ENCODE assay signal across 16 cellular contexts in genomic region chr11:12289667-12290476, GRCh38.
DNase-seq lines count a peak whose midpoint lies in the region; ATAC-seq and TF ChIP-seq lines count a peak whose summit lies in the region.
"Had no signal": no experiment of that assay in that cellular context is flagged by ENCODE, and none has a peak within 500 bp of the region (broad histone marks: within the 10 kb centered on the region; RNA-seq: fewer than 3 reads in every experiment).

No MANE protein-coding gene starts in this region.

- no peaks in the 10 kb centered on the region for H3K9me3 Mint-ChIP-seq in activated naive CD4-positive, alpha-beta T cell treated with anti-CD3 and anti-CD28 coated beads, Interleukin-2, amount 50 U/mL, for 72 hours
- peaks cover 9% of the 10 kb centered on the region for H3K9me3 Mint-ChIP-seq in glutamatergic neuron (ENCODE audit: unreplicated experiment)
- no peaks in the 10 kb centered on the region for H3K9me3 Mint-ChIP-seq in type B pancreatic cell
- H3K9me3 Mint-ChIP-seq: CD8-positive, alpha-beta memory T cell; natural killer cell treated with Interleukin-12 subunit alpha and Interleukin-12 subunit beta and Interleukin-15 and Interleukin-18, amount 100 ng/mL, for 72 hours had no signal

- H3K27me3 Mint-ChIP-seq in glutamatergic neuron (ENCODE audit: unreplicated experiment) (peaks cover 17% of the 10 kb centered on the region), type B pancreatic cell (no peaks in the 10 kb centered on the region)
- H3K27me3 Mint-ChIP-seq: natural killer cell treated with Interleukin-12 subunit alpha and Interleukin-12 subunit beta and Interleukin-15 and Interleukin-18, amount 100 ng/mL, for 72 hours had no signal

- no peak for ATAC-seq in activated naive CD4-positive, alpha-beta T cell treated with anti-CD3 and anti-CD28 coated beads, Interleukin-2, amount 50 U/mL, for 72 hours
- ATAC-seq: natural killer cell treated with Interleukin-12 subunit alpha and Interleukin-12 subunit beta and Interleukin-15 and Interleukin-18, amount 100 ng/mL, for 72 hours had no signal

- H3K4me3 ChIP-seq in Jurkat, Clone E6-1 (ENCODE audit: low read length): no peak overlapping the region

- H3K4me1 Mint-ChIP-seq in glutamatergic neuron (ENCODE audit: low read depth, unreplicated experiment): peaks cover 23% of the 10 kb centered on the region
- H3K4me1 Mint-ChIP-seq in type B pancreatic cell (ENCODE audit: unreplicated experiment): peaks cover 10% of the 10 kb centered on the region

- no peak for DNase-seq in activated naive CD4-positive, alpha-beta T cell treated with anti-CD3 and anti-CD28 coated beads, Interleukin-2, amount 50 U/mL, for 72 hours (ENCODE audit: low spot score in 2 of 2)
- DNase-seq in activated naive CD4-positive, alpha-beta T cell (lab: John Stamatoyannopoulos, UW): no peak
- DNase-seq in Jurkat, Clone E6-1 (ENCODE audit: low read depth, low spot score): peak; percentile 58
- DNase-seq in glutamatergic neuron: no peak
- DNase-seq in type B pancreatic cell (ENCODE audit: extremely low spot score, unreplicated experiment): peak; percentile 43
- no peak for DNase-seq in putamen (ENCODE audit: low spot score)
- no peak for DNase-seq in NCI-H1436 (lab: John Stamatoyannopoulos, UW)
- DNase-seq: activated CD4-positive, alpha-beta T cell treated with anti-CD3 and anti-CD28 coated beads, Interleukin-2, amount 50 U/mL, for 48 hours; CD8-positive, alpha-beta memory T cell; DMS79; foreskin melanocyte; Kasumi-1; kidney glomerular epithelial cell; NCI-H1105 treated with DMSO at 0.1 percent for 48 hours; SW 1271 had no signal

- peak overlapping the region; percentile 13 to 26 for H3K27ac Mint-ChIP-seq in activated naive CD4-positive, alpha-beta T cell treated with anti-CD3 and anti-CD28 coated beads, Interleukin-2, amount 50 U/mL, for 72 hours
- H3K27ac Mint-ChIP-seq in glutamatergic neuron (ENCODE audit: unreplicated experiment): peak overlapping the region; percentile 82
- no peak overlapping the region for H3K27ac Mint-ChIP-seq in type B pancreatic cell
- H3K27ac Mint-ChIP-seq: natural killer cell treated with Interleukin-12 subunit alpha and Interleukin-12 subunit beta and Interleukin-15 and Interleukin-18, amount 100 ng/mL, for 72 hours had no signal

- H3K36me3 Mint-ChIP-seq in activated naive CD4-positive, alpha-beta T cell treated with anti-CD3 and anti-CD28 coated beads, Interleukin-2, amount 50 U/mL, for 72 hours: no peaks in the 10 kb centered on the region
- H3K36me3 Mint-ChIP-seq in glutamatergic neuron (ENCODE audit: unreplicated experiment): no peaks in the 10 kb centered on the region
- H3K36me3 Mint-ChIP-seq in type B pancreatic cell: no peaks in the 10 kb centered on the region
- H3K36me3 Mint-ChIP-seq: natural killer cell treated with Interleukin-12 subunit alpha and Interleukin-12 subunit beta and Interleukin-15 and Interleukin-18, amount 100 ng/mL, for 72 hours had no signal

- H3K4me3 Mint-ChIP-seq in glutamatergic neuron (ENCODE audit: unreplicated experiment): peak overlapping the region; percentile 72
- H3K4me3 Mint-ChIP-seq in type B pancreatic cell: no peak overlapping the region
- H3K4me3 Mint-ChIP-seq: CD8-positive, alpha-beta memory T cell; natural killer cell treated with Interleukin-12 subunit alpha and Interleukin-12 subunit beta and Interleukin-15 and Interleukin-18, amount 100 ng/mL, for 72 hours had no signal

- TF ChIP-seq CTCF in glutamatergic neuron (IDR thresholded peaks at IDR 0.05; ENCODE audit: partially characterized antibody, unreplicated experiment): no peak
- no peak for TF ChIP-seq CTCF in type B pancreatic cell (conservative IDR thresholded peaks at IDR 0.05)

Comparison
In these comparisons a context has a peak if more than half of its experiments do, and no peak if none do; other contexts are left out.
1. DNase-seq: peak in Jurkat, Clone E6-1 (single experiment) and type B pancreatic cell (single experiment); none in activated naive CD4-positive, alpha-beta T cell treated with anti-CD3 and anti-CD28 coated beads, Interleukin-2, amount 50 U/mL, for 72 hours (0 of 2), activated naive CD4-positive, alpha-beta T cell (0 of 4), glutamatergic neuron (single experiment), putamen (single experiment) and NCI-H1436 (single experiment).